23 cellular contexts compared by ENCODE assay signal in the genomic region with DNA sequence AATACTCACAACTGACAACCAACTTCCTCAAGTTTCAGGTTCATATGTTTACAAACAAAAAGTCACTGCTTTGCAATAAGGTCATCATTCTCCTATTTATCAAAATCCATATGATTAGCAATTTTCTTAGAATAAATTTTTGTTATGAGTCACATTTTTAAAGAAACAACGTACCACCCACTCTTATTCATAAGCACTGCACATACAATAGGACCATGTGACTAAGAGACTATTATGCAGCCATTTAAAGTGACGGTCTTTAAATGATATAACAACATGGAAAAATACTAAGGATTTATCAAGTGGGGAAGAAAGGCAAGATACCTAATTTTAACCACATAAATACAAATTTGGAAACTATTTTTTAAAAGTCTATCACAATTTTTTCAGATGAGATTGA. TPM values are rescaled to one million over a fixed set of nuclear protein-coding genes. Genes with fewer than 3 reads are reported as not detected.
DNase-seq lines count a peak whose midpoint lies in the region; ATAC-seq, FAIRE-seq and TF ChIP-seq lines count a peak whose summit lies in the region.
"Had no signal": no experiment of that assay in that cellular context is flagged by ENCODE, and none has a peak within 500 bp of the region (broad histone marks: within the 10 kb centered on the region; RNA-seq: fewer than 3 reads in every experiment).

No MANE protein-coding gene starts in this region.

- CTCF ChIA-PET in activated CD8-positive, alpha-beta T cell treated with anti-CD3 and anti-CD28 coated beads for 36 hours (lab: Charles Lee) = interaction anchor here (1.1 to 1.3 kb wide), 2 partner anchors 39 to 41 kb away, joined by 3 to 5 read pairs; no protein-coding TSS in a partner anchor
- CTCF ChIA-PET in activated CD8-positive, alpha-beta T cell treated with anti-CD3 and anti-CD28 coated beads, Interleukin-2, amount 10 ng/mL, durations not matched to agents 7 days and 5 days (lab: Charles Lee) = interaction anchor here (0.6 to 1.3 kb wide), 2 partner anchors 29 to 271 kb away, joined by 3 read pairs; no protein-coding TSS in a partner anchor

- H3K4me3 ChIP-seq in pancreas = no peak overlapping the region
- H3K4me3 ChIP-seq: body of pancreas, MG63, psoas muscle, tibial nerve had no signal

- H3K9me3 ChIP-seq in pancreas = no peaks in the 10 kb centered on the region
- H3K9me3 ChIP-seq: body of pancreas, MG63, psoas muscle, tibial nerve had no signal

- H3K4me1 Mint-ChIP-seq in activated CD8-positive, alpha-beta T cell treated with anti-CD3 and anti-CD28 coated beads for 36 hours (ENCODE audit: low read depth) = peaks cover 57% of the 10 kb centered on the region
- H3K4me1 Mint-ChIP-seq in activated CD8-positive, alpha-beta T cell treated with anti-CD3 and anti-CD28 coated beads, Interleukin-2, amount 10 ng/mL, durations not matched to agents 7 days and 5 days (ENCODE audit: low read depth) = peaks cover 42% of the 10 kb centered on the region
- H3K4me1 Mint-ChIP-seq in activated naive CD8-positive, alpha-beta T cell treated with anti-CD3 and anti-CD28 coated beads, Interleukin-2, amount 50 U/mL, for 24 hours = peaks cover 67% of the 10 kb centered on the region

- no peaks in the 10 kb centered on the region for H3K27me3 ChIP-seq in pancreas
- H3K27me3 ChIP-seq: body of pancreas, MG63, tibial nerve had no signal

- 73 to 77% methylated on average over 2 of the region's 2 CpGs for WGBS in pancreas, 2 donors

- ATAC-seq in activated CD8-positive, alpha-beta T cell treated with anti-CD3 and anti-CD28 coated beads for 36 hours = no peak
- no peak for ATAC-seq in activated CD8-positive, alpha-beta T cell treated with anti-CD3 and anti-CD28 coated beads, Interleukin-2, amount 10 ng/mL, durations not matched to agents 7 days and 5 days
- ATAC-seq in activated naive CD8-positive, alpha-beta T cell treated with anti-CD3 and anti-CD28 coated beads, Interleukin-2, amount 50 U/mL, for 24 hours = no peak
- ATAC-seq in pancreas = no peak
- ATAC-seq: body of pancreas, Panc1, psoas muscle had no signal

- no peak overlapping the region for H3K27ac ChIP-seq in pancreas
- H3K27ac ChIP-seq: body of pancreas, psoas muscle, tibial nerve had no signal

- H3K27me3 Mint-ChIP-seq in activated CD8-positive, alpha-beta T cell treated with anti-CD3 and anti-CD28 coated beads for 36 hours = no peaks in the 10 kb centered on the region
- no peaks in the 10 kb centered on the region for H3K27me3 Mint-ChIP-seq in activated CD8-positive, alpha-beta T cell treated with anti-CD3 and anti-CD28 coated beads, Interleukin-2, amount 10 ng/mL, durations not matched to agents 7 days and 5 days (ENCODE audit: low read depth)
- no peaks in the 10 kb centered on the region for H3K27me3 Mint-ChIP-seq in activated naive CD8-positive, alpha-beta T cell treated with anti-CD3 and anti-CD28 coated beads, Interleukin-2, amount 50 U/mL, for 24 hours

- H3K9me3 Mint-ChIP-seq in activated CD8-positive, alpha-beta T cell treated with anti-CD3 and anti-CD28 coated beads for 36 hours = no peaks in the 10 kb centered on the region
- no peaks in the 10 kb centered on the region for H3K9me3 Mint-ChIP-seq in activated CD8-positive, alpha-beta T cell treated with anti-CD3 and anti-CD28 coated beads, Interleukin-2, amount 10 ng/mL, durations not matched to agents 7 days and 5 days (ENCODE audit: insufficient read depth)
- no peaks in the 10 kb centered on the region for H3K9me3 Mint-ChIP-seq in activated naive CD8-positive, alpha-beta T cell treated with anti-CD3 and anti-CD28 coated beads, Interleukin-2, amount 50 U/mL, for 24 hours

- H3K36me3 Mint-ChIP-seq in activated CD8-positive, alpha-beta T cell treated with anti-CD3 and anti-CD28 coated beads for 36 hours (ENCODE audit: low read depth) = peaks cover 36% of the 10 kb centered on the region
- H3K36me3 Mint-ChIP-seq in activated CD8-positive, alpha-beta T cell treated with anti-CD3 and anti-CD28 coated beads, Interleukin-2, amount 10 ng/mL, durations not matched to agents 7 days and 5 days (ENCODE audit: low read depth) = peaks cover 32% of the 10 kb centered on the region
- peaks cover 29% of the 10 kb centered on the region for H3K36me3 Mint-ChIP-seq in activated naive CD8-positive, alpha-beta T cell treated with anti-CD3 and anti-CD28 coated beads, Interleukin-2, amount 50 U/mL, for 24 hours (ENCODE audit: low read depth)

- DNase-seq in activated CD8-positive, alpha-beta T cell treated with anti-CD3 and anti-CD28 coated beads for 36 hours = no peak
- DNase-seq in activated CD8-positive, alpha-beta T cell treated with anti-CD3 and anti-CD28 coated beads, Interleukin-2, amount 10 ng/mL, durations not matched to agents 7 days and 5 days = no peak
- no peak for DNase-seq in activated naive CD8-positive, alpha-beta T cell treated with anti-CD3 and anti-CD28 coated beads, Interleukin-2, amount 50 U/mL, for 24 hours
- no peak for DNase-seq in pancreas
- DNase-seq in retina = no peak
- DNase-seq in putamen (ENCODE audit: low spot score) = no peak
- DNase-seq: activated effector memory CD4-positive, alpha-beta T cell treated with Interleukin-2 at 50 U/mL for 16 hours; body of pancreas; COR-L47; DMS79; islet precursor cell; KG1; MG63; NCI-H1105 treated with DMSO at 0.1 percent for 48 hours; NCI-H2029; NCI-H526; NK-92 treated with Interleukin-12 subunit alpha and Interleukin-12 subunit beta, amount 100 ng/mL, for 24 hours; nucleus accumbens; psoas muscle; SHP77 treated with DMSO at 0.1 percent for 48 hours had no signal

- FAIRE-seq in G401.6 (lab: Jason Lieb, UNC) (peak; percentile 51), pancreas (lab: Jason Lieb, UNC) (peak; percentile 45)

- peaks cover 0 to 8% (median 0%) of the 10 kb centered on the region in 3 donors for H3K36me3 ChIP-seq in pancreas

- peak overlapping the region; percentile 90 for H3K27ac Mint-ChIP-seq in activated CD8-positive, alpha-beta T cell treated with anti-CD3 and anti-CD28 coated beads for 36 hours
- H3K27ac Mint-ChIP-seq in activated CD8-positive, alpha-beta T cell treated with anti-CD3 and anti-CD28 coated beads, Interleukin-2, amount 10 ng/mL, durations not matched to agents 7 days and 5 days = no peak overlapping the region
- peak overlapping the region; percentile 87 for H3K27ac Mint-ChIP-seq in activated naive CD8-positive, alpha-beta T cell treated with anti-CD3 and anti-CD28 coated beads, Interleukin-2, amount 50 U/mL, for 24 hours

- no peak overlapping the region for H3K4me3 Mint-ChIP-seq in activated CD8-positive, alpha-beta T cell treated with anti-CD3 and anti-CD28 coated beads for 36 hours
- no peak overlapping the region for H3K4me3 Mint-ChIP-seq in activated CD8-positive, alpha-beta T cell treated with anti-CD3 and anti-CD28 coated beads, Interleukin-2, amount 10 ng/mL, durations not matched to agents 7 days and 5 days
- no peak overlapping the region for H3K4me3 Mint-ChIP-seq in activated naive CD8-positive, alpha-beta T cell treated with anti-CD3 and anti-CD28 coated beads, Interleukin-2, amount 50 U/mL, for 24 hours

- intact Hi-C loops in activated CD8-positive, alpha-beta T cell treated with anti-CD3 and anti-CD28 coated beads for 36 hours (cut with micrococcal nuclease) = loop anchor here (5.0 kb wide), 1 partner anchor 39 kb away; a partner anchor contains a TSS
- intact Hi-C loops in pancreas (cut with DNase I) = no loop called here

- TF ChIP-seq CTCF in activated CD8-positive, alpha-beta T cell treated with anti-CD3 and anti-CD28 coated beads for 36 hours (IDR thresholded peaks at IDR 0.05) = no peak
- TF ChIP-seq CTCF in pancreas (IDR thresholded peaks at IDR 0.05) = no peak

- POLR2A ChIA-PET in activated CD8-positive, alpha-beta T cell treated with anti-CD3 and anti-CD28 coated beads for 36 hours (lab: Charles Lee) = no interaction called here
- POLR2A ChIA-PET in activated CD8-positive, alpha-beta T cell treated with anti-CD3 and anti-CD28 coated beads, Interleukin-2, amount 10 ng/mL, durations not matched to agents 7 days and 5 days (lab: Charles Lee) = no interaction called here

- peaks cover 0 to 15% (median 12%) of the 10 kb centered on the region in 3 donors for H3K4me1 ChIP-seq in pancreas
- H3K4me1 ChIP-seq: psoas muscle had no signal

RNA-seq across cellular contexts. Expression of a gene that starts 40.0 kb away (rescaled TPM):
- total RNA-seq in activated CD8-positive, alpha-beta T cell treated with anti-CD3 and anti-CD28 coated beads for 36 hours = 10 to 100 TPM; 44.9 to 46.6 TPM
- 10 to 100 TPM; 39.2 to 45.2 TPM for total RNA-seq in activated CD8-positive, alpha-beta T cell treated with anti-CD3 and anti-CD28 coated beads, Interleukin-2, amount 10 ng/mL, durations not matched to agents 7 days and 5 days
- 10 to 100 TPM; 16.1 to 24.0 (median 19.0) TPM for total RNA-seq in pancreas
- polyA plus RNA-seq in pancreas = 10 to 100 TPM; 14.1 to 26.2 TPM
